26 cellular contexts compared by ENCODE assay signal in genomic region chr2:70733428-70734185, GRCh38. TPM values are rescaled to one million over a fixed set of nuclear protein-coding genes. Genes with fewer than 3 reads are reported as not detected.
DNase-seq lines count a peak whose midpoint lies in the region; ATAC-seq lines count a peak whose summit lies in the region.
"Had no signal": no experiment of that assay in that cellular context is flagged by ENCODE, and none has a peak within 500 bp of the region (broad histone marks: within the 10 kb centered on the region; RNA-seq: fewer than 3 reads in every experiment).

No MANE protein-coding gene starts in this region.

- H3K4me3 ChIP-seq in iPS DF 6.9 (ENCODE audit: low read length), result no peak overlapping the region
- H3K4me3 ChIP-seq: coronary artery, esophagus squamous epithelium, smooth muscle cell, upper lobe of right lung had no signal

- WGBS in iPS DF 6.9 (ENCODE audit: insufficient coverage, insufficient read length), result no CpG with 5 or more reads among the region's 8 CpGs

- H3K27ac ChIP-seq in iPS DF 6.9 (ENCODE audit: low read length), result peak overlapping the region; percentile 17
- H3K27ac ChIP-seq: brain microvascular endothelial cell, coronary artery, esophagus squamous epithelium, upper lobe of right lung had no signal

- no peaks in the 10 kb centered on the region for H3K36me3 ChIP-seq in iPS DF 6.9 (ENCODE audit: control insufficient read depth, insufficient read depth, low read length)
- H3K36me3 ChIP-seq: brain microvascular endothelial cell, esophagus squamous epithelium, upper lobe of right lung had no signal

- peak; percentile 6 to 61 for DNase-seq in NCI-H524 (lab: John Stamatoyannopoulos, UW)
- DNase-seq in NCI-H524 treated with DMSO at 0.1 percent for 48 hours (lab: John Stamatoyannopoulos, UW), result no peak
- DNase-seq in astrocyte of the hippocampus (ENCODE audit: low read depth, low spot score), result peak; percentile 22
- DNase-seq in iPS DF 6.9 (ENCODE audit: low read depth, low spot score), result no peak
- peak; percentile 56 for DNase-seq in putamen (ENCODE audit: low spot score)
- DNase-seq in ureter (ENCODE audit: low spot score), result no peak
- DNase-seq: activated CD4-positive, alpha-beta T cell treated with anti-CD3 and anti-CD28 coated beads for 1 hour; activated CD8-positive, alpha-beta T cell treated with anti-CD3 and anti-CD28 coated beads, Interleukin-2, amount 10 ng/mL, durations not matched to agents 7 days and 5 days; activated effector memory CD4-positive, alpha-beta T cell treated with anti-CD3 and anti-CD28 coated beads, Interleukin-2, amount 50 U/mL, for 16 hours; activated T-cell treated with anti-CD3 and anti-CD28 coated beads for 4 hours; brain microvascular endothelial cell; DMS79 treated with DMSO at 0.1 percent for 48 hours; esophagus squamous epithelium; mammary epithelial cell; NCI-H146; stimulated activated CD4-positive, alpha-beta T cell treated with anti-CD3 and anti-CD28 coated beads, Interleukin-2, amount 100 ng/mL, for 24 hours; T-helper 1 cell; upper lobe of right lung had no signal

- ATAC-seq in GM19395 (IDR thresholded peaks at IDR 0.05; ENCODE audit: unreplicated experiment) (no peak), HG03432 (IDR thresholded peaks at IDR 0.05; ENCODE audit: unreplicated experiment) (no peak)
- ATAC-seq: activated CD8-positive, alpha-beta T cell treated with anti-CD3 and anti-CD28 coated beads, Interleukin-2, amount 10 ng/mL, durations not matched to agents 7 days and 5 days; upper lobe of right lung had no signal

- H3K4me1 ChIP-seq in iPS DF 6.9 (ENCODE audit: control insufficient read depth, insufficient read depth, low read length), result peaks cover 28% of the 10 kb centered on the region
- H3K4me1 ChIP-seq: esophagus squamous epithelium, upper lobe of right lung had no signal

- no peaks in the 10 kb centered on the region for H3K27me3 ChIP-seq in iPS DF 6.9 (ENCODE audit: control insufficient read depth, insufficient read depth, low read length)

- H3K9me3 ChIP-seq in iPS DF 6.9 (ENCODE audit: control insufficient read depth, insufficient read depth, low read length), result no peaks in the 10 kb centered on the region
- H3K9me3 ChIP-seq: esophagus squamous epithelium, upper lobe of right lung had no signal

RNA-seq across cellular contexts. Expression of gene ADD2, which starts 34.4 kb away (rescaled TPM):
- 2.1 TPM for total RNA-seq in ureter
- total RNA-seq: mammary epithelial cell had no signal

RNA-seq across cellular contexts. Expression of gene FIGLA, which starts 56.8 kb away (rescaled TPM):
- total RNA-seq in ureter, result not detected
- total RNA-seq: A172; activated CD8-positive, alpha-beta T cell treated with anti-CD3 and anti-CD28 coated beads, Interleukin-2, amount 10 ng/mL, durations not matched to agents 7 days and 5 days; esophagus squamous epithelium; HT-29; kidney epithelial cell; mammary epithelial cell; renal cortical epithelial cell; smooth muscle cell; upper lobe of right lung had no signal

Comparison
In these comparisons a context has a peak if more than half of its experiments do, and no peak if none do; other contexts are left out.
1. DNase-seq: peak in NCI-H524 (2 of 2), astrocyte of the hippocampus (single experiment) and putamen (single experiment); none in NCI-H524 treated with DMSO at 0.1 percent for 48 hours (single experiment), iPS DF 6.9 (single experiment) and ureter (single experiment).